In the genomic region with DNA sequence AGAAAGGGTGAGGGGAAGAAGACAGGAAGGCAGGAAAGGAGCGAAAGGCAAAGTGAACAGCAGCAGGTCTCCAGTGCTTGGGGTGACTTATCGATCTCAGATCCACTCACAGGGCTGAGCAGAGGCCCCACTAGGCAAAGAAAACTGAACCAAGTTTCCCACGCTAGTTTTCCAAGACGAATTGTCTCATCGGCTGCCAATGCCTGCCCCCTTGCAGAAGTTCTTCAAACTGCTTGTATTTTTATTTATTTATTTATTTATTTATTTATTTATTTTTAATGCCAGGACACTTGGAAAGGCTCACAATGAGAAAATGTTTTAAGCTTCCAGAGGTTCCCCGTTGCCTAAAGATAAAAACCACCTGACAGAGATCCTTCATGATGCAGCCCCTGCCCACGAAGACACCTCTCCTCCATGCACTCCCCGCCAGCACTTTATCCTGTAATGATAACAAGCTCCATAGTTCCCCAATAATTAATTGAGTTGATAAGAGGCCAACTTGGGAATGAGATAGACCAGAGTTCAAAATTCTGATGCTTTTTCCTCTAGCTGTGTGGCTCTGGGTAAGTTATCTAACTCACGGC, we compare ENCODE assay signal across 11 cellular contexts.
DNase-seq lines count a peak whose midpoint lies in the region; ATAC-seq and TF ChIP-seq lines count a peak whose summit lies in the region.
"Had no signal": no experiment of that assay in that cellular context is flagged by ENCODE, and none has a peak within 500 bp of the region (broad histone marks: within the 10 kb centered on the region; RNA-seq: fewer than 3 reads in every experiment).

No MANE protein-coding gene starts in this region.

- peak overlapping the region; percentile 75 for H3K27ac ChIP-seq in SK-N-MC
- H3K27ac ChIP-seq in tibial artery = no peak overlapping the region

- H3K36me3 ChIP-seq in SK-N-MC (ENCODE audit: insufficient read depth, low read length) = no peaks in the 10 kb centered on the region
- peaks cover 0 to 4% (median 0%) of the 10 kb centered on the region in 3 donors for H3K36me3 ChIP-seq in tibial artery

- DNase-seq in activated CD4-positive, alpha-beta T cell treated with anti-CD3 and anti-CD28 coated beads for 48 hours = peak; percentile 11
- DNase-seq in activated CD4-positive, alpha-beta T cell treated with anti-CD3 and anti-CD28 coated beads, Interleukin-2, amount 50 U/mL, for 48 hours = no peak
- DNase-seq in SK-N-MC (ENCODE audit: low read depth, low spot score) (peak; percentile 47), glomerular visceral epithelial cell (ENCODE audit: extremely low spot score) (peak; percentile 12), tibial artery (no peak), T-helper 1 cell (no peak), activated gamma-delta T cell (lab: John Stamatoyannopoulos, UW) (no peak)
- DNase-seq: effector CD4-positive, alpha-beta T cell; NCI-H2227 treated with DMSO at 0.1 percent for 48 hours; stimulated activated CD4-positive, alpha-beta T cell treated with anti-CD3 and anti-CD28 coated beads, Interleukin-4, amount 100 ng/mL, for 24 hours had no signal

- H3K4me3 ChIP-seq in SK-N-MC (no peak overlapping the region), tibial artery (no peak overlapping the region)

- H3K27me3 ChIP-seq in tibial artery = no peaks in the 10 kb centered on the region

- intact Hi-C loops in tibial artery (cut with DNase I; ENCODE audit: low total_unique reads) = no loop called here

- peak; percentile 29 to 57 for TF ChIP-seq CTCF in tibial artery (IDR thresholded peaks at IDR 0.05)

- peak overlapping the region; percentile 41 for H3K9ac ChIP-seq in SK-N-MC (ENCODE audit: insufficient read length)

- H3K9me3 ChIP-seq in SK-N-MC (ENCODE audit: low read depth, low read length) (no peaks in the 10 kb centered on the region), tibial artery (no peaks in the 10 kb centered on the region)

- no peak for ATAC-seq in HG02610 (IDR thresholded peaks at IDR 0.05; ENCODE audit: unreplicated experiment)

- no peaks in the 10 kb centered on the region for H3K4me1 ChIP-seq in tibial artery

Comparison
In these comparisons a context has a peak if more than half of its experiments do, and no peak if none do; other contexts are left out.
1. DNase-seq: peak in activated CD4-positive, alpha-beta T cell treated with anti-CD3 and anti-CD28 coated beads for 48 hours (single experiment), SK-N-MC (single experiment) and glomerular visceral epithelial cell (single experiment); none in activated CD4-positive, alpha-beta T cell treated with anti-CD3 and anti-CD28 coated beads, Interleukin-2, amount 50 U/mL, for 48 hours (0 of 2), tibial artery (0 of 2), T-helper 1 cell (0 of 5) and activated gamma-delta T cell (single experiment).